1 cellular context compared by ENCODE assay signal in the genomic region with DNA sequence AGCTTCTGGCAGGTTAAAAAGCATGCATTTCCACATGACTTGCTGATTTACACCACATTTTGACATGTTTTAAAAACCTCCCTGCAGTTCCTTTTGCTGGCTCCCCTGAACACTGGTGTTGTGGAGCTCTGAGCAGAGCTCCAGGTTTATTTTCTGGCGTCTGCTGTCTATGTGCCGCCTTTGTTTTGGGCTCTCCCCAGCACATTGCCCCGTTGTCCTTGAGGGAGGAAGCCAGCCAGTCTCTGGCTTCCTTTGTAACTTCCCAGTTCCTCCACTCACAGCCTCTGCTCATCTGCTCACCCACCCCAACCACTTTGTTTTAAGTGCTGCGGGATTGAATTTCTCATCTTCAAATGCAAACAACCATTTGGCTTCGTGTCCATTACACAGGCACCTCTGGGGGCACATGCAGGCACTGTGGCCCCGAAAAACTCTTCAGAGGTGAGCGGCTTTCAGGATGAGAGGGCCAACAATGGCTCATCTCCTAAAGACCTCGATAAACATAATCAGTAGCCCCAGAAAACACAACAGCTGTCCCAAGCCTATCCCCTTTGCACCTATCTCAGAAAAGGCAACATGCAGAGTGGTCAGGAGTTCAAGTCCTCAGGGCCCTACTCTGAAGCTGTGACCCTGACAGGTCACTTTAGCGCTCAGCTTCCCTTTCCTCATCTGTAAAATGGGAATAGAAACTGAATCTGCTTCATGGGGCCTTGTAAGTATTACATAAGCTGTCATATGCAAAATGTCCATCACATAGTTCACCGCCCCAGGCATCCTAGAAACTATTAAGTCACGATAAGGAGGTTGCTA.
A peak's percentile ranks its signal among the peaks of the same experiment; 100 is the strongest.
TF ChIP-seq lines count a peak whose summit lies in the region.

No MANE protein-coding gene starts in this region.

TF ChIP-seq in GM12878, 131 proteins besides CTCF, POLR2A, EP300 and RAD21 (continued from another document):
- TF ChIP-seq CBX3 (IDR thresholded peaks at IDR 0.05; ENCODE audit: borderline replicate concordance, low read depth) = no peak
- TF ChIP-seq, protein P1, sequence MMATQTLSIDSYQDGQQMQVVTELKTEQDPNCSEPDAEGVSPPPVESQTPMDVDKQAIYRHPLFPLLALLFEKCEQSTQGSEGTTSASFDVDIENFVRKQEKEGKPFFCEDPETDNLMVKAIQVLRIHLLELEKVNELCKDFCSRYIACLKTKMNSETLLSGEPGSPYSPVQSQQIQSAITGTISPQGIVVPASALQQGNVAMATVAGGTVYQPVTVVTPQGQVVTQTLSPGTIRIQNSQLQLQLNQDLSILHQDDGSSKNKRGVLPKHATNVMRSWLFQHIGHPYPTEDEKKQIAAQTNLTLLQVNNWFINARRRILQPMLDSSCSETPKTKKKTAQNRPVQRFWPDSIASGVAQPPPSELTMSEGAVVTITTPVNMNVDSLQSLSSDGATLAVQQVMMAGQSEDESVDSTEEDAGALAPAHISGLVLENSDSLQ (IDR thresholded peaks at IDR 0.05) = peak; percentile 55
- no peak for TF ChIP-seq NFYA (IDR thresholded peaks at IDR 0.05; ENCODE audit: borderline replicate concordance, low read depth, low read length)
- 0 out of 2 replicates have a peak, but pooled peaks have one; percentile 25 for TF ChIP-seq EED (IDR thresholded peaks at IDR 0.05; ENCODE audit: low read depth)
